Comparison of ENCODE assay signal across 8 cellular contexts in genomic region chr16:3149630-3150345, GRCh38. TPM values are rescaled to one million over a fixed set of nuclear protein-coding genes. Genes with fewer than 3 reads are reported as not detected.
DNase-seq lines count a peak whose midpoint lies in the region; ATAC-seq and TF ChIP-seq lines count a peak whose summit lies in the region.

No MANE protein-coding gene starts in this region.

- H3K23ac ChIP-seq in H9 (ENCODE audit: insufficient read length, low read depth, low read length): no peak overlapping the region

- H2AK5ac ChIP-seq in H9 (ENCODE audit: insufficient read length, low read length): no peak overlapping the region

- H3K36me3 Mint-ChIP-seq in H9 (ENCODE audit: insufficient read depth in 1 of 3, low read depth in 3 of 3): no peaks in the 10 kb centered on the region; a peak in 1 of 7 replicates
- peaks cover 4% of the 10 kb centered on the region for H3K36me3 Mint-ChIP-seq in activated T-cell treated with anti-CD3 and anti-CD28 coated beads, Interleukin-2, amount 50 U/mL, for 24 hours (ENCODE audit: low read depth)

- TF ChIP-seq CTCF in DND-41 (IDR thresholded peaks at IDR 0.05; ENCODE audit: borderline replicate concordance, extremely low read depth, low read length, poor library complexity, severe bottlenecking) (peak; percentile 41), H9 (conservative IDR thresholded peaks at IDR 0.05) (peak; percentile 66), thyroid gland (IDR thresholded peaks at IDR 0.05) (peak in 2 of 6 experiments; percentile 18 to 38)

- H2BK120ac ChIP-seq in H9 (ENCODE audit: low read depth, low read length, poor library complexity, severe bottlenecking): no peak overlapping the region

- no peak overlapping the region for H3K14ac ChIP-seq in H9 (ENCODE audit: insufficient read depth, low read length)

- no peaks in the 10 kb centered on the region for H3K79me1 ChIP-seq in H9 (ENCODE audit: insufficient read depth, low read depth, low read length, poor library complexity, severe bottlenecking)

- peaks cover 13% of the 10 kb centered on the region for H3K23me2 ChIP-seq in H9 (ENCODE audit: insufficient read length, low read depth, low read length, poor library complexity, severe bottlenecking)

- H3K27me3 ChIP-seq in DND-41 (ENCODE audit: insufficient read depth, low read length, poor library complexity) (peaks cover 5% of the 10 kb centered on the region), H9 (ENCODE audit: insufficient read depth, low read length) (no peaks in the 10 kb centered on the region), mucosa of stomach (ENCODE audit: control insufficient read depth, insufficient read depth, low read length) (peaks cover 2% of the 10 kb centered on the region), thyroid gland (no peaks in the 10 kb centered on the region)

- H2BK15ac ChIP-seq in H9 (ENCODE audit: low read depth, low read length): no peak overlapping the region

- peak; percentile 5; the same call in 2 of the 3 replicates for ATAC-seq in DND-41 (ENCODE audit: insufficient read depth, low read depth)
- no peak for ATAC-seq in HG03196 (IDR thresholded peaks at IDR 0.05; ENCODE audit: unreplicated experiment)

- H3K4me1 ChIP-seq in DND-41 (ENCODE audit: insufficient read depth, low read length) (peaks cover 32% of the 10 kb centered on the region), H9 (ENCODE audit: insufficient read depth, low read length) (no peaks in the 10 kb centered on the region), mucosa of stomach (ENCODE audit: control insufficient read depth, insufficient read depth, low read length) (peaks cover 9% of the 10 kb centered on the region), thyroid gland (peaks cover 15 to 16% of the 10 kb centered on the region in 2 donors)

- peak overlapping the region; percentile 27 to 65; a peak in 3 of 4 replicates for H3K4me3 ChIP-seq in DND-41 (ENCODE audit: low read depth in 1 of 2, low read length in 2 of 2)
- peak overlapping the region; percentile 77 for H3K4me3 ChIP-seq in mucosa of stomach (ENCODE audit: low read length)
- H3K4me3 ChIP-seq in thyroid gland (replicated peaks in 1 of 3): peak overlapping the region; percentile 30 to 69 (median 62)

- H3K27ac ChIP-seq in DND-41 (ENCODE audit: low read length) (peak overlapping the region; percentile 58), H9 (ENCODE audit: insufficient read length, low read depth, low read length) (no peak overlapping the region), thyroid gland (peak overlapping the region; percentile 80 to 88 (median 84))

- no peak overlapping the region for H2BK5ac ChIP-seq in H9 (ENCODE audit: insufficient read length, low read length)

- peak overlapping the region; percentile 76 for H2AFZ ChIP-seq in DND-41 (ENCODE audit: low read depth, low read length)
- H2AFZ ChIP-seq in H9 (ENCODE audit: low read length): no peak overlapping the region

- DNase-seq in DND-41 (no peak), H9 (peak; percentile 84), NCI-H69 (lab: John Stamatoyannopoulos, UW) (peak; percentile 81), fibroblast of gingiva (ENCODE audit: low read depth) (peak; percentile 51), thyroid gland (peak; percentile 56 to 68)
- DNase-seq in activated T-cell treated with anti-CD3 and anti-CD28 coated beads, Interleukin-2, amount 50 U/mL, for 24 hours: peak; percentile 76

- H4K20me1 ChIP-seq in DND-41 (ENCODE audit: insufficient read depth, low read length) (no peaks in the 10 kb centered on the region), H9 (ENCODE audit: control insufficient read depth, insufficient read depth, insufficient read length) (no peaks in the 10 kb centered on the region)

- intact Hi-C loops in thyroid gland (cut with DNase I): no loop called here

- H3K9ac ChIP-seq in DND-41 (ENCODE audit: low read depth, low read length) (peak overlapping the region; percentile 63), H9 (ENCODE audit: extremely low read depth, insufficient read length, low read length) (peak overlapping the region; percentile 48), mucosa of stomach (ENCODE audit: low read length) (peak overlapping the region; percentile 81)

- peak overlapping the region in 2 of 3 experiments; percentile 44 to 72; a peak in 3 of 7 replicates for H3K27ac Mint-ChIP-seq in H9
- H3K27ac Mint-ChIP-seq in activated T-cell treated with anti-CD3 and anti-CD28 coated beads, Interleukin-2, amount 50 U/mL, for 24 hours: peak overlapping the region; percentile 84

- H3K4me3 Mint-ChIP-seq in H9: peak overlapping the region; percentile 85 to 90
- H3K4me3 Mint-ChIP-seq in activated T-cell treated with anti-CD3 and anti-CD28 coated beads, Interleukin-2, amount 50 U/mL, for 24 hours: peak overlapping the region; percentile 84

- H3K27me3 Mint-ChIP-seq in H9 (ENCODE audit: low read depth): peaks cover 47% of the 10 kb centered on the region
- H3K27me3 Mint-ChIP-seq in activated T-cell treated with anti-CD3 and anti-CD28 coated beads, Interleukin-2, amount 50 U/mL, for 24 hours: peaks cover 2% of the 10 kb centered on the region

- no peak overlapping the region for H3T11ph ChIP-seq in H9 (ENCODE audit: low read length)

- H3K4me1 Mint-ChIP-seq in H9: peaks cover 7 to 12% of the 10 kb centered on the region in 2 experiments
- peaks cover 27% of the 10 kb centered on the region for H3K4me1 Mint-ChIP-seq in activated T-cell treated with anti-CD3 and anti-CD28 coated beads, Interleukin-2, amount 50 U/mL, for 24 hours (ENCODE audit: low read depth)

- no peak for TF ChIP-seq POLR2A in thyroid gland (IDR thresholded peaks at IDR 0.05)

- H3K79me2 ChIP-seq in DND-41 (ENCODE audit: insufficient read depth, low read length) (no peaks in the 10 kb centered on the region), H9 (ENCODE audit: insufficient read depth, low read length) (no peaks in the 10 kb centered on the region)

- H3K9me3 ChIP-seq in DND-41 (ENCODE audit: insufficient read depth, low read length, severe bottlenecking) (no peaks in the 10 kb centered on the region), H9 (ENCODE audit: control insufficient read depth, low read depth, low read length) (no peaks in the 10 kb centered on the region), mucosa of stomach (ENCODE audit: control insufficient read depth, low read length) (no peaks in the 10 kb centered on the region), thyroid gland (no peaks in the 10 kb centered on the region)

- H3K36me3 ChIP-seq in DND-41 (ENCODE audit: insufficient read depth, low read length) (no peaks in the 10 kb centered on the region), mucosa of stomach (ENCODE audit: control insufficient read depth, insufficient read depth, low read length) (no peaks in the 10 kb centered on the region), thyroid gland (no peaks in the 10 kb centered on the region)

- H3K4me2 ChIP-seq in DND-41 (ENCODE audit: insufficient read depth, low read length): peak overlapping the region; percentile 80
- H3K4me2 ChIP-seq in H9 (ENCODE audit: insufficient read depth, insufficient read length, low read length): peak overlapping the region; percentile 76

- no peak overlapping the region for H4K91ac ChIP-seq in H9 (ENCODE audit: insufficient read length, low read depth, low read length)

- no peak overlapping the region for H2BK20ac ChIP-seq in H9 (ENCODE audit: low read depth, low read length, poor library complexity, severe bottlenecking)

- peak overlapping the region; percentile 32 for H3K18ac ChIP-seq in H9 (ENCODE audit: insufficient read length, low read depth, low read length)

- H3K9me3 Mint-ChIP-seq in H9: peaks cover 3 to 8% of the 10 kb centered on the region in 2 experiments; a peak in 2 of 5 replicates
- H3K9me3 Mint-ChIP-seq in activated T-cell treated with anti-CD3 and anti-CD28 coated beads, Interleukin-2, amount 50 U/mL, for 24 hours: no peaks in the 10 kb centered on the region

- no peak overlapping the region for H3K56ac ChIP-seq in H9 (ENCODE audit: insufficient read length, low read depth, low read length)

- no peak overlapping the region for H4K5ac ChIP-seq in H9 (ENCODE audit: insufficient read length, low read depth, low read length)

- no peak overlapping the region for H3K4ac ChIP-seq in H9 (ENCODE audit: low read depth, low read length)

- no CpG with 5 or more reads among the region's 41 CpGs for WGBS in H9 (ENCODE audit: extremely low coverage, insufficient read length, low lambda C conversion rate)
- 5 to 6% methylated on average over 6 to 21 of the region's 41 CpGs for WGBS in thyroid gland, 2 donors

- H4K8ac ChIP-seq in H9 (replicated peaks; ENCODE audit: insufficient read length, low read depth, low read length): no peak overlapping the region

- no peak overlapping the region for H2BK12ac ChIP-seq in H9 (ENCODE audit: insufficient read length, low read depth, low read length)

RNA-seq across cellular contexts. Expression of gene ZNF213, which starts 15.0 kb away (rescaled TPM):
- total RNA-seq in H9 (2021) (6.2 and 6.4 TPM in 2 replicates), thyroid gland (10 to 100 TPM in 1 of 4 donors, 1 to 10 TPM in 3; 5.2 to 10.2 (median 8.7) TPM)

RNA-seq across cellular contexts. Expression of gene ZNF205, which starts 37.4 kb away (rescaled TPM):
- total RNA-seq in H9 (2021) (16.8 and 18.8 TPM in 2 replicates), thyroid gland (10 to 100 TPM; 18.5 to 28.9 (median 19.6) TPM)

RNA-seq across cellular contexts. Expression of gene OR1F1, which starts 38.2 kb away (rescaled TPM):
- total RNA-seq in H9 (2021): not detected in 2 replicates
- not detected for total RNA-seq in thyroid gland

RNA-seq across cellular contexts. Expression of gene ZSCAN10, which starts 50.7 kb away (rescaled TPM):
- 207 and 212 TPM in 2 replicates for total RNA-seq in H9 (2021)
- not detected for total RNA-seq in thyroid gland
